Comparison of ENCODE assay signal across 12 cellular contexts in the genomic region with DNA sequence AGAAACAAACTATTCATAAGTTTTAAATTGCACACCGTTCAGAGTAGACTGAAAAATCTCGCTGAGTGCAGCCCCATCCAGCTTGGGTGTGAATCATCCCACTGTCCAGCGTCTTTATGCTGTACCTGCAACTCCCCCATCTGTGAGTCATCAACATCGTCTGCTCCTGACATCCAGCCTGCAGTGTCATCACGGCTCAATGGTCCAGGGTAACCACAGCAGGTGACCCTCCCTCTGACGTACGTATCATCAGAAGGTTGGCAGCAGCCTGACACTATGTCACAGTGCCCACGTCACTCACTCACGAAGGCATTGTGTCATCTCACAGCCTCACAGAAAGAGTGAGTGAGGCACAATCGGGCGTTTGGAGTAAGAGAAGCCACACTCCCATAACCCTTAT.
A peak's percentile ranks its signal among the peaks of the same experiment; 100 is the strongest.
DNase-seq lines count a peak whose midpoint lies in the region; ATAC-seq and TF ChIP-seq lines count a peak whose summit lies in the region.
"Had no signal": no experiment of that assay in that cellular context is flagged by ENCODE, and none has a peak within 500 bp of the region (broad histone marks: within the 10 kb centered on the region; RNA-seq: fewer than 3 reads in every experiment).

No MANE protein-coding gene starts in this region.

- H3K79me2 ChIP-seq in PC-9 (ENCODE audit: low read depth) = no peaks in the 10 kb centered on the region

- H3K4me2 ChIP-seq in PC-9 = 0 out of 2 replicates have a peak overlapping the region, but pooled peaks have one; percentile 9

- no TSS peak for BruUV-seq in PC-9 (replicated peaks; lab: Mats Ljungman, UMichigan)

- no peak overlapping the region for H2AFZ ChIP-seq in PC-9

- no peaks in the 10 kb centered on the region for H3K4me1 ChIP-seq in PC-9 (replicated peaks; ENCODE audit: insufficient read depth)
- H3K4me1 ChIP-seq: adrenal gland, left ventricle myocardium inferior, psoas muscle, vagina had no signal

- no peaks in the 10 kb centered on the region for H3K9me2 ChIP-seq in PC-9 (ENCODE audit: insufficient read depth)

- CTCF ChIA-PET in PC-9 (lab: Charles Lee) = interaction anchor here (0.6 kb wide), 1 partner anchor 999 kb away, joined by 3 read pairs; no protein-coding TSS in a partner anchor

- peak; percentile 45 for DNase-seq in NK-92 treated with Interleukin-12 subunit alpha and Interleukin-12 subunit beta, amount 100 ng/mL, for 24 hours (lab: John Stamatoyannopoulos, UW)
- DNase-seq in NK-92 (lab: John Stamatoyannopoulos, UW; ENCODE audit: unreplicated experiment) = no peak
- peak; percentile 65 to 77 for DNase-seq in PC-9
- peak; percentile 93 for DNase-seq in epithelial cell of prostate (ENCODE audit: low read depth, low spot score)
- DNase-seq in stromal cell of bone marrow (ENCODE audit: low read depth) = peak; percentile 5
- DNase-seq in NCI-H1436 (lab: John Stamatoyannopoulos, UW) = no peak
- DNase-seq in stimulated activated CD4-positive, alpha-beta T cell treated with anti-CD3 and anti-CD28 coated beads, Interleukin-1b, Interleukin-23, amount 100 ng/mL, for 48 hours = no peak
- DNase-seq: left ventricle myocardium inferior, psoas muscle had no signal

- TF ChIP-seq CTCF in PC-9 (conservative IDR thresholded peaks at IDR 0.05) = no peak

- intact Hi-C loops in PC-9 (cut with micrococcal nuclease; ENCODE audit: unreplicated experiment) = no loop called here

- no peak for ATAC-seq in HG03135 (IDR thresholded peaks at IDR 0.05; ENCODE audit: unreplicated experiment)
- ATAC-seq: psoas muscle had no signal

- H3K27ac ChIP-seq in PC-9 (no peak overlapping the region), epithelial cell of prostate (no peak overlapping the region)
- H3K27ac ChIP-seq: adrenal gland, left ventricle myocardium inferior, psoas muscle, vagina had no signal

- H3K4me3 ChIP-seq in PC-9 = no peak overlapping the region
- H3K4me3 ChIP-seq: adrenal gland, left ventricle myocardium inferior, psoas muscle, vagina had no signal

- POLR2A ChIA-PET in PC-9 (lab: Charles Lee; ENCODE audit: unreplicated experiment) = interaction anchor here (0.6 to 0.7 kb wide), 4 partner anchors 146 to 1602 kb away, joined by 3 to 15 read pairs (median 9); a partner anchor contains a TSS

- no peaks in the 10 kb centered on the region; the same call in 1 of the 2 replicates for H3K9me3 ChIP-seq in PC-9 (ENCODE audit: insufficient read depth, low read depth)
- H3K9me3 ChIP-seq: adrenal gland, vagina had no signal

- H3K27me3 ChIP-seq in PC-9 (ENCODE audit: insufficient read depth, low read depth) = peaks cover 28% of the 10 kb centered on the region
- H3K27me3 ChIP-seq: adrenal gland, vagina had no signal

- no peaks in the 10 kb centered on the region for H3F3A ChIP-seq in PC-9 (ENCODE audit: insufficient read depth, low read depth)

- H4K20me1 ChIP-seq in PC-9 (ENCODE audit: insufficient read depth) = no peaks in the 10 kb centered on the region

- H3K36me3 ChIP-seq in PC-9 (ENCODE audit: low read depth) = no peaks in the 10 kb centered on the region
- H3K36me3 ChIP-seq: adrenal gland, left ventricle myocardium inferior, vagina had no signal

Comparison
In these comparisons a context has a peak if more than half of its experiments do, and no peak if none do; other contexts are left out.
1. DNase-seq: peak in NK-92 treated with Interleukin-12 subunit alpha and Interleukin-12 subunit beta, amount 100 ng/mL, for 24 hours (single experiment), PC-9 (2 of 2), epithelial cell of prostate (single experiment) and stromal cell of bone marrow (single experiment); none in NK-92 (single experiment), NCI-H1436 (single experiment) and stimulated activated CD4-positive, alpha-beta T cell treated with anti-CD3 and anti-CD28 coated beads, Interleukin-1b, Interleukin-23, amount 100 ng/mL, for 48 hours (single experiment).